18 cellular contexts compared by ENCODE assay signal in genomic region chrX:31591355-31591754, GRCh38.
DNase-seq lines count a peak whose midpoint lies in the region; ATAC-seq and TF ChIP-seq lines count a peak whose summit lies in the region.
"Had no signal": no experiment of that assay in that cellular context is flagged by ENCODE, and none has a peak within 500 bp of the region (broad histone marks: within the 10 kb centered on the region; RNA-seq: fewer than 3 reads in every experiment).

No MANE protein-coding gene starts in this region.

- no peak overlapping the region for H2BK5ac ChIP-seq in IMR-90 (ENCODE audit: low read depth, low read length, poor library complexity, severe bottlenecking)

- no CpG with 5 or more reads among the region's 2 CpGs for WGBS in IMR-90 (ENCODE audit: extremely low coverage in 2 of 2, insufficient read length in 1 of 2), 2 experiments
- WGBS in smooth muscle cell (ENCODE audit: low lambda C conversion rate) = 84% methylated on average over 2 of the region's 2 CpGs
- WGBS in adrenal gland, 4 donors = 60 to 94% (median 86%) methylated on average over 2 of the region's 2 CpGs

- dilution Hi-C loops in IMR-90 (cut with HindIII; ENCODE audit: low sequenced_read_pairs, unreplicated experiment) = no loop called here

- no peaks in the 10 kb centered on the region for H3K79me1 ChIP-seq in IMR-90 (ENCODE audit: low read depth in 1 of 2, low read length in 2 of 2)

- H3K27me3 ChIP-seq in A673 (replicated peaks; ENCODE audit: insufficient read depth, low read depth, low read length, poor library complexity) (no peaks in the 10 kb centered on the region), IMR-90 (ENCODE audit: control insufficient read depth, insufficient read depth, low read length) (no peaks in the 10 kb centered on the region), smooth muscle cell (ENCODE audit: low read depth) (no peaks in the 10 kb centered on the region), adrenal gland (no peaks in the 10 kb centered on the region)
- H3K27me3 ChIP-seq: BE2C had no signal

- H3K9me3 ChIP-seq in A673 (ENCODE audit: low read depth, low read length, poor library complexity, severe bottlenecking) (no peaks in the 10 kb centered on the region), IMR-90 (ENCODE audit: control insufficient read depth, insufficient read depth, low read length) (no peaks in the 10 kb centered on the region), smooth muscle cell (replicated peaks; ENCODE audit: low read depth) (peaks cover 8% of the 10 kb centered on the region), adrenal gland (replicated peaks in 1 of 3) (no peaks in the 10 kb centered on the region)
- H3K9me3 ChIP-seq: A549, BE2C, Caco-2 had no signal

- no peak overlapping the region for H3K4me3 Mint-ChIP-seq in chondrocyte (ENCODE audit: unreplicated experiment)
- no peak overlapping the region for H3K4me3 Mint-ChIP-seq in natural killer cell treated with Interleukin-12 subunit alpha and Interleukin-12 subunit beta and Interleukin-15 and Interleukin-18, amount 100 ng/mL, for 72 hours
- H3K4me3 Mint-ChIP-seq: CD4-positive, CD25-positive, alpha-beta regulatory T cell; CD8-positive, alpha-beta memory T cell; IgD-negative memory B cell had no signal

- intact Hi-C loops in A673 (cut with micrococcal nuclease; ENCODE audit: unreplicated experiment) = no loop called here
- intact Hi-C loops in IMR-90 (cut with micrococcal nuclease) = no loop called here
- intact Hi-C loops in adrenal gland (cut with DNase I) = no loop called here

- no peak for TF ChIP-seq RAD21 in IMR-90 (IDR thresholded peaks at IDR 0.05; ENCODE audit: low read length)

- H3K36me3 ChIP-seq in A673 (ENCODE audit: insufficient read depth, low read length, poor library complexity, severe bottlenecking) (no peaks in the 10 kb centered on the region), IMR-90 (ENCODE audit: control insufficient read depth, insufficient read depth, low read length) (no peaks in the 10 kb centered on the region), smooth muscle cell (ENCODE audit: low read depth) (no peaks in the 10 kb centered on the region), adrenal gland (replicated peaks in 1 of 2) (no peaks in the 10 kb centered on the region)
- H3K36me3 ChIP-seq: BE2C had no signal

- no peak overlapping the region for H3K18ac ChIP-seq in IMR-90 (ENCODE audit: low read depth, low read length)

- TF ChIP-seq POLR2A in IMR-90 (IDR thresholded peaks at IDR 0.05; ENCODE audit: low read depth, low read length) = no peak
- no peak for TF ChIP-seq POLR2A in adrenal gland (IDR thresholded peaks at IDR 0.05)

- no peak overlapping the region for H3K4ac ChIP-seq in IMR-90 (ENCODE audit: low read depth, low read length)

- H3K9ac ChIP-seq in IMR-90 (ENCODE audit: low read depth, low read length) (no peak overlapping the region), smooth muscle cell (ENCODE audit: low read depth) (no peak overlapping the region)

- POLR2A ChIA-PET in A673 (lab: Charles Lee; ENCODE audit: low non-redundant PET) = no interaction called here
- POLR2A ChIA-PET in IMR-90 (lab: Charles Lee; ENCODE audit: unreplicated experiment) = no interaction called here

- no peak overlapping the region for H4K5ac ChIP-seq in IMR-90 (ENCODE audit: low read depth, low read length)

- H3K27ac ChIP-seq in A673 (ENCODE audit: low read depth, low read length, poor library complexity, severe bottlenecking) = peak overlapping the region; percentile 18
- H3K27ac ChIP-seq in IMR-90 (ENCODE audit: insufficient read depth, low read length) = no peak overlapping the region
- peak overlapping the region; percentile 28 for H3K27ac ChIP-seq in smooth muscle cell (ENCODE audit: low read depth)
- no peak overlapping the region for H3K27ac ChIP-seq in adrenal gland
- H3K27ac ChIP-seq: A549 had no signal

- peaks cover 11% of the 10 kb centered on the region for H3K4me1 Mint-ChIP-seq in chondrocyte (ENCODE audit: low read depth)
- no peaks in the 10 kb centered on the region for H3K4me1 Mint-ChIP-seq in natural killer cell treated with Interleukin-12 subunit alpha and Interleukin-12 subunit beta and Interleukin-15 and Interleukin-18, amount 100 ng/mL, for 72 hours (ENCODE audit: low read depth in 2 of 2)
- H3K4me1 Mint-ChIP-seq: CD4-positive, CD25-positive, alpha-beta regulatory T cell; CD8-positive, alpha-beta memory T cell; IgD-negative memory B cell had no signal

- H2BK15ac ChIP-seq in IMR-90 (ENCODE audit: low read depth, low read length) = no peak overlapping the region

- no peaks in the 10 kb centered on the region for H3K27me3 Mint-ChIP-seq in chondrocyte (ENCODE audit: low read depth)
- H3K27me3 Mint-ChIP-seq in natural killer cell treated with Interleukin-12 subunit alpha and Interleukin-12 subunit beta and Interleukin-15 and Interleukin-18, amount 100 ng/mL, for 72 hours = peaks cover 0 to 2% of the 10 kb centered on the region in 2 donors
- H3K27me3 Mint-ChIP-seq: CD4-positive, CD25-positive, alpha-beta regulatory T cell; IgD-negative memory B cell had no signal

- TF ChIP-seq CTCF in A673 (conservative IDR thresholded peaks at IDR 0.05; ENCODE audit: low read depth, low read length) (no peak), IMR-90 (conservative IDR thresholded peaks at IDR 0.05; ENCODE audit: low read depth, low read length) (no peak), chondrocyte (IDR thresholded peaks at IDR 0.05) (no peak), smooth muscle cell (IDR thresholded peaks at IDR 0.05; ENCODE audit: borderline replicate concordance, insufficient read depth, poor library complexity, severe bottlenecking) (no peak), adrenal gland (IDR thresholded peaks at IDR 0.05) (no peak)

- H3K79me2 ChIP-seq in smooth muscle cell (ENCODE audit: low read depth) = no peaks in the 10 kb centered on the region

- H3K4me1 ChIP-seq in A673 (ENCODE audit: insufficient read depth, low read length, poor library complexity, severe bottlenecking) = peaks cover 5% of the 10 kb centered on the region
- H3K4me1 ChIP-seq in IMR-90 (ENCODE audit: control insufficient read depth, insufficient read depth, low read length) = no peaks in the 10 kb centered on the region
- no peaks in the 10 kb centered on the region for H3K4me1 ChIP-seq in smooth muscle cell (ENCODE audit: low read depth)
- peaks cover 0 to 3% of the 10 kb centered on the region in 2 donors for H3K4me1 ChIP-seq in adrenal gland (replicated peaks in 1 of 2)
- H3K4me1 ChIP-seq: A549, BE2C, Caco-2 had no signal

- in situ Hi-C loops in IMR-90 (cut with MboI; ENCODE audit: low sequenced_read_pairs) = no loop called here

- H3F3A ChIP-seq in smooth muscle cell (ENCODE audit: low read depth) = no peaks in the 10 kb centered on the region

- H3K23ac ChIP-seq in IMR-90 (ENCODE audit: low read depth, low read length) = no peak overlapping the region

- no peak overlapping the region for H2AK9ac ChIP-seq in IMR-90 (replicated peaks; ENCODE audit: low read depth, low read length, poor library complexity)

- no peak overlapping the region for H2BK20ac ChIP-seq in IMR-90 (ENCODE audit: low read depth, low read length)

- no peaks in the 10 kb centered on the region for H3K36me3 Mint-ChIP-seq in chondrocyte (ENCODE audit: low read depth)
- no peaks in the 10 kb centered on the region for H3K36me3 Mint-ChIP-seq in natural killer cell treated with Interleukin-12 subunit alpha and Interleukin-12 subunit beta and Interleukin-15 and Interleukin-18, amount 100 ng/mL, for 72 hours
- H3K36me3 Mint-ChIP-seq: CD4-positive, CD25-positive, alpha-beta regulatory T cell; CD8-positive, alpha-beta memory T cell; IgD-negative memory B cell had no signal

- no peak overlapping the region for H2BK120ac ChIP-seq in IMR-90 (ENCODE audit: low read depth, low read length)

- no peak overlapping the region for H4K8ac ChIP-seq in IMR-90 (ENCODE audit: low read depth in 2 of 2, low read length in 2 of 2)

- no peaks in the 10 kb centered on the region for H4K20me1 ChIP-seq in IMR-90 (ENCODE audit: insufficient read depth, low read length)
- no peaks in the 10 kb centered on the region for H4K20me1 ChIP-seq in smooth muscle cell (ENCODE audit: low read depth)

- peaks cover 15% of the 10 kb centered on the region for H3K9me3 Mint-ChIP-seq in chondrocyte (ENCODE audit: low read depth)
- H3K9me3 Mint-ChIP-seq in natural killer cell treated with Interleukin-12 subunit alpha and Interleukin-12 subunit beta and Interleukin-15 and Interleukin-18, amount 100 ng/mL, for 72 hours = peaks cover 3% of the 10 kb centered on the region

- BruUV-seq in A673 (replicated peaks; lab: Mats Ljungman, UMichigan) (no TSS peak), IMR-90 (replicated peaks; lab: Mats Ljungman, UMichigan) (no TSS peak)

- H3K27ac Mint-ChIP-seq in chondrocyte (ENCODE audit: unreplicated experiment) = peak overlapping the region; percentile 38
- no peak overlapping the region for H3K27ac Mint-ChIP-seq in natural killer cell treated with Interleukin-12 subunit alpha and Interleukin-12 subunit beta and Interleukin-15 and Interleukin-18, amount 100 ng/mL, for 72 hours
- H3K27ac Mint-ChIP-seq: CD4-positive, CD25-positive, alpha-beta regulatory T cell; CD8-positive, alpha-beta memory T cell; IgD-negative memory B cell had no signal

- H3K9me1 ChIP-seq in IMR-90 (ENCODE audit: insufficient read depth, low read length) = no peaks in the 10 kb centered on the region

- no peak overlapping the region for H3K4me2 ChIP-seq in IMR-90 (ENCODE audit: low read depth, low read length)
- H3K4me2 ChIP-seq in smooth muscle cell = no peak overlapping the region
- H3K4me2 ChIP-seq: A549 had no signal

- no peak overlapping the region for H2AK5ac ChIP-seq in IMR-90 (ENCODE audit: low read depth, low read length)

- CTCF ChIA-PET in A673 (lab: Charles Lee) (no interaction called here), IMR-90 (lab: Yijun Ruan, JAX) (no interaction called here)

- H3K4me3 ChIP-seq in A673 (ENCODE audit: low read depth, low read length, poor library complexity, severe bottlenecking) (no peak overlapping the region), IMR-90 (ENCODE audit: insufficient read depth, low read depth, low read length) (no peak overlapping the region), smooth muscle cell (no peak overlapping the region), adrenal gland (no peak overlapping the region)
- H3K4me3 ChIP-seq: A549 had no signal

- DNase-seq in A673 (ENCODE audit: low spot score) (no peak), IMR-90 (no peak), chondrocyte (ENCODE audit: low spot score) (no peak), smooth muscle cell (lab: John Stamatoyannopoulos, UW; ENCODE audit: unreplicated experiment) (no peak), NCI-H226 (no peak), adrenal gland (no peak)
- DNase-seq in natural killer cell treated with Interleukin-12 subunit alpha and Interleukin-12 subunit beta and Interleukin-15 and Interleukin-18, amount 100 ng/mL, for 72 hours (ENCODE audit: low spot score) = no peak
- DNase-seq: BE2C; C1 segment of cervical spinal cord; Caco-2; CD4-positive, CD25-positive, alpha-beta regulatory T cell; CD8-positive, alpha-beta memory T cell; GOT3; H7; KG1 had no signal

- no peak overlapping the region for H3K14ac ChIP-seq in IMR-90 (replicated peaks; ENCODE audit: low read depth, low read length)

- ATAC-seq in IMR-90 (ENCODE audit: low read depth) = no peak
- no peak for ATAC-seq in natural killer cell treated with Interleukin-12 subunit alpha and Interleukin-12 subunit beta and Interleukin-15 and Interleukin-18, amount 100 ng/mL, for 72 hours
- ATAC-seq: A549, HCT116 had no signal

- H4K91ac ChIP-seq in IMR-90 (ENCODE audit: insufficient read depth, low read depth, low read length) = no peak overlapping the region

- H2AFZ ChIP-seq in IMR-90 (replicated peaks; ENCODE audit: low read length, poor library complexity) = no peak overlapping the region
- H2AFZ ChIP-seq in smooth muscle cell (ENCODE audit: low read depth) = no peak overlapping the region

- H3K56ac ChIP-seq in IMR-90 (ENCODE audit: extremely low read depth, insufficient read depth, low read length) = no peak overlapping the region

Comparison
In these comparisons a context has a peak if more than half of its experiments do, and no peak if none do; other contexts are left out.
1. H3K27ac ChIP-seq: peak in A673 (single experiment) and smooth muscle cell (single experiment); none in IMR-90 (single experiment) and adrenal gland (0 of 5).